In the genomic region with DNA sequence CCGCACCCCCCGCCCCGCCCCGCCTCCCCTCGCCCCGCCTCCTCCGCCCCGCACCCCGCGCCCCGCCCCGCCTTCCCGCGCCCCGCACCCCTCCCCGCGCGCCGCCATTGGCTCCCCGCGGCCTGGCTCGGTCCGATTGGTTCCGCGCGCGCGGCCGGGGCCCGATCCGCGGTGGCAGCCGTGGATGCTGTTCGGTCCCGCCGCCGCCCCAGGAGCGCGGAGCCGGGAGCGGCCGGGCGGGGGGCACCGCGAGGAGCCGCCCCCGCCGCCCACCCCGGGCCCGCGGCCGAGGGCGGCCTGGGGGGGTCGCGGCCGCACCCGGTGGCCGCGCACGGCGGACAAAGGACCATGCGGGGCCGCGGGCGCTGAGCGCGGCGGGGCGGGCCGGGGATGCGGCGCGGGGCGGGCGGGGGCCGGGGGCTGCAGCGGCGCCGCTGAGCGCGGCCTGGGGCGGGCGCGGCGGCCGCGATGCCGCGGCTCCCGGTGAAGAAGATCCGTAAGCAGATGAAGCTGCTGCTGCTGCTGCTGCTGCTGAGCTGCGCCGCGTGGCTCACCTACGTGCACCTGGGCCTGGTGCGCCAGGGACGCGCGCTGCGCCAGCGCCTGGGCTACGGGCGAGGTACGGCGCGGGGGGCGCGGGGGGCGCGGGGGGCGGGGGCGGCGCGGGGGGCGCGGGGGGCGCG, we compare ENCODE assay signal across 9 cellular contexts. TPM values are rescaled to one million over a fixed set of nuclear protein-coding genes. Genes with fewer than 3 reads are reported as not detected.
DNase-seq lines count a peak whose midpoint lies in the region; ATAC-seq and TF ChIP-seq lines count a peak whose summit lies in the region.
"Had no signal": no experiment of that assay in that cellular context is flagged by ENCODE, and none has a peak within 500 bp of the region (broad histone marks: within the 10 kb centered on the region; RNA-seq: fewer than 3 reads in every experiment).

A gene with protein sequence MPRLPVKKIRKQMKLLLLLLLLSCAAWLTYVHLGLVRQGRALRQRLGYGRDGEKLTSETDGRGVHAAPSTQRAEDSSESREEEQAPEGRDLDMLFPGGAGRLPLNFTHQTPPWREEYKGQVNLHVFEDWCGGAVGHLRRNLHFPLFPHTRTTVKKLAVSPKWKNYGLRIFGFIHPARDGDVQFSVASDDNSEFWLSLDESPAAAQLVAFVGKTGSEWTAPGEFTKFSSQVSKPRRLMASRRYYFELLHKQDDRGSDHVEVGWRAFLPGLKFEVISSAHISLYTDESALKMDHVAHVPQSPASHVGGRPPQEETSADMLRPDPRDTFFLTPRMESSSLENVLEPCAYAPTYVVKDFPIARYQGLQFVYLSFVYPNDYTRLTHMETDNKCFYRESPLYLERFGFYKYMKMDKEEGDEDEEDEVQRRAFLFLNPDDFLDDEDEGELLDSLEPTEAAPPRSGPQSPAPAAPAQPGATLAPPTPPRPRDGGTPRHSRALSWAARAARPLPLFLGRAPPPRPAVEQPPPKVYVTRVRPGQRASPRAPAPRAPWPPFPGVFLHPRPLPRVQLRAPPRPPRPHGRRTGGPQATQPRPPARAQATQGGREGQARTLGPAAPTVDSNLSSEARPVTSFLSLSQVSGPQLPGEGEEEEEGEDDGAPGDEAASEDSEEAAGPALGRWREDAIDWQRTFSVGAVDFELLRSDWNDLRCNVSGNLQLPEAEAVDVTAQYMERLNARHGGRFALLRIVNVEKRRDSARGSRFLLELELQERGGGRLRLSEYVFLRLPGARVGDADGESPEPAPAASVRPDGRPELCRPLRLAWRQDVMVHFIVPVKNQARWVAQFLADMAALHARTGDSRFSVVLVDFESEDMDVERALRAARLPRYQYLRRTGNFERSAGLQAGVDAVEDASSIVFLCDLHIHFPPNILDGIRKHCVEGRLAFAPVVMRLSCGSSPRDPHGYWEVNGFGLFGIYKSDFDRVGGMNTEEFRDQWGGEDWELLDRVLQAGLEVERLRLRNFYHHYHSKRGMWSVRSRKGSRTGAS (plus strand): TSS at position 164 of the 683 bp plus-strand sequence. CDS start 305 bp downstream, at position 469.

- WGBS in stomach, 5 donors = 1 to 2% (median 1%) methylated on average over 30 to 105 of the region's 118 CpGs; no CpG with 5 or more reads in 1 of the 5 donors

- intact Hi-C loops in CD14-positive monocyte (cut with micrococcal nuclease) (no loop called here), stomach (cut with DNase I; ENCODE audit: low total_unique reads) (no loop called here)

- H3K27me3 Mint-ChIP-seq in CD14-positive monocyte (ENCODE audit: low read depth in 3 of 3) (peaks cover 44 to 64% (median 55%) of the 10 kb centered on the region in 3 donors), IgD-negative memory B cell (peaks cover 43% of the 10 kb centered on the region)
- peaks cover 39% of the 10 kb centered on the region for H3K27me3 Mint-ChIP-seq in activated naive CD8-positive, alpha-beta T cell treated with anti-CD3 and anti-CD28 coated beads, Interleukin-2, amount 50 U/mL, for 24 hours

- no peaks in the 10 kb centered on the region for H3K36me3 ChIP-seq in stomach

- peak within 1 kb of the TSS; percentile 48 to 81 for H3K4me3 Mint-ChIP-seq in CD14-positive monocyte
- H3K4me3 Mint-ChIP-seq in IgD-negative memory B cell = peak within 1 kb of the TSS in 3 of 4 donors; percentile 21 to 83 (median 83)
- H3K4me3 Mint-ChIP-seq in activated naive CD8-positive, alpha-beta T cell treated with anti-CD3 and anti-CD28 coated beads, Interleukin-2, amount 50 U/mL, for 24 hours = peak within 1 kb of the TSS; percentile 69

- H3K27ac Mint-ChIP-seq in CD14-positive monocyte (no peak within 1 kb of the TSS), IgD-negative memory B cell (peak within 1 kb of the TSS in 2 of 3 donors; percentile 51 to 73)
- H3K27ac Mint-ChIP-seq in activated naive CD8-positive, alpha-beta T cell treated with anti-CD3 and anti-CD28 coated beads, Interleukin-2, amount 50 U/mL, for 24 hours = no peak within 1 kb of the TSS

- TF ChIP-seq EP300 in stomach (IDR thresholded peaks at IDR 0.05) = no peak

- H3K4me1 Mint-ChIP-seq in CD14-positive monocyte (peaks cover 3% of the 10 kb centered on the region), IgD-negative memory B cell (peaks cover 0 to 9% (median 2%) of the 10 kb centered on the region in 3 donors)
- H3K4me1 Mint-ChIP-seq in activated naive CD8-positive, alpha-beta T cell treated with anti-CD3 and anti-CD28 coated beads, Interleukin-2, amount 50 U/mL, for 24 hours = peaks cover 5% of the 10 kb centered on the region

- ATAC-seq in activated naive CD8-positive, alpha-beta T cell treated with anti-CD3 and anti-CD28 coated beads, Interleukin-2, amount 50 U/mL, for 24 hours = no peak
- ATAC-seq in HG03175 (IDR thresholded peaks at IDR 0.05; ENCODE audit: unreplicated experiment) (no peak), GM18498 (IDR thresholded peaks at IDR 0.05; ENCODE audit: unreplicated experiment) (no peak), GM19023 (IDR thresholded peaks at IDR 0.05; ENCODE audit: unreplicated experiment) (no peak)

- H3K9me3 Mint-ChIP-seq in CD14-positive monocyte (peaks cover 0 to 20% (median 7%) of the 10 kb centered on the region in 7 donors), IgD-negative memory B cell (no peaks in the 10 kb centered on the region)
- H3K9me3 Mint-ChIP-seq in activated naive CD8-positive, alpha-beta T cell treated with anti-CD3 and anti-CD28 coated beads, Interleukin-2, amount 50 U/mL, for 24 hours = no peaks in the 10 kb centered on the region

- no peaks in the 10 kb centered on the region for H3K9me3 ChIP-seq in stomach

- no peak within 1 kb of the TSS for H3K27ac ChIP-seq in stomach
- H3K27ac ChIP-seq: HL-60 had no signal

- H3K4me3 ChIP-seq in iPS-11a (ENCODE audit: low read depth, low read length) (peak within 1 kb of the TSS; percentile 54), stomach (peak within 1 kb of the TSS; percentile 28 to 41 (median 35))

- H3K27me3 ChIP-seq in stomach = peaks cover 8 to 67% (median 42%) of the 10 kb centered on the region in 3 donors

- H3K4me1 ChIP-seq in stomach = peaks cover 9 to 19% (median 13%) of the 10 kb centered on the region in 4 donors

- TF ChIP-seq POLR2A in stomach (IDR thresholded peaks at IDR 0.05) = no peak

- DNase-seq in CD14-positive monocyte (ENCODE audit: low spot score) (no peak), stomach (no peak)
- no peak for DNase-seq in activated naive CD8-positive, alpha-beta T cell treated with anti-CD3 and anti-CD28 coated beads, Interleukin-2, amount 50 U/mL, for 24 hours

- TF ChIP-seq CTCF in CD14-positive monocyte (IDR thresholded peaks at IDR 0.05) = no peak
- TF ChIP-seq CTCF in stomach (IDR thresholded peaks at IDR 0.05) = no peak

- H3K36me3 Mint-ChIP-seq in CD14-positive monocyte (peaks cover 0 to 4% of the 10 kb centered on the region in 2 donors), IgD-negative memory B cell (no peaks in the 10 kb centered on the region)
- no peaks in the 10 kb centered on the region for H3K36me3 Mint-ChIP-seq in activated naive CD8-positive, alpha-beta T cell treated with anti-CD3 and anti-CD28 coated beads, Interleukin-2, amount 50 U/mL, for 24 hours (ENCODE audit: low read depth)

RNA-seq across cellular contexts. Expression of the gene that starts here (rescaled TPM):
- polyA plus RNA-seq in CD14-positive monocyte (not detected), IgD-negative memory B cell (not detected), stomach (1 to 10 TPM; 2.4 to 8.8 (median 4.4) TPM)
- total RNA-seq in stomach = 1 to 10 TPM in 2 of 5 donors, under 1 TPM in 1, not detected in 2; 0.45 to 7.5 (median 4.2) TPM

Comparison
In these comparisons a context has a peak if more than half of its experiments do, and no peak if none do; other contexts are left out.
1. H3K27ac Mint-ChIP-seq: peak in IgD-negative memory B cell (2 of 3); none in CD14-positive monocyte (0 of 7) and activated naive CD8-positive, alpha-beta T cell treated with anti-CD3 and anti-CD28 coated beads, Interleukin-2, amount 50 U/mL, for 24 hours (single experiment).
2. Peak in every context shown above with its lines, with median percentiles within 50 percentile points of each other: H3K4me3 Mint-ChIP-seq.